8 cellular contexts compared by ENCODE assay signal in the genomic region with DNA sequence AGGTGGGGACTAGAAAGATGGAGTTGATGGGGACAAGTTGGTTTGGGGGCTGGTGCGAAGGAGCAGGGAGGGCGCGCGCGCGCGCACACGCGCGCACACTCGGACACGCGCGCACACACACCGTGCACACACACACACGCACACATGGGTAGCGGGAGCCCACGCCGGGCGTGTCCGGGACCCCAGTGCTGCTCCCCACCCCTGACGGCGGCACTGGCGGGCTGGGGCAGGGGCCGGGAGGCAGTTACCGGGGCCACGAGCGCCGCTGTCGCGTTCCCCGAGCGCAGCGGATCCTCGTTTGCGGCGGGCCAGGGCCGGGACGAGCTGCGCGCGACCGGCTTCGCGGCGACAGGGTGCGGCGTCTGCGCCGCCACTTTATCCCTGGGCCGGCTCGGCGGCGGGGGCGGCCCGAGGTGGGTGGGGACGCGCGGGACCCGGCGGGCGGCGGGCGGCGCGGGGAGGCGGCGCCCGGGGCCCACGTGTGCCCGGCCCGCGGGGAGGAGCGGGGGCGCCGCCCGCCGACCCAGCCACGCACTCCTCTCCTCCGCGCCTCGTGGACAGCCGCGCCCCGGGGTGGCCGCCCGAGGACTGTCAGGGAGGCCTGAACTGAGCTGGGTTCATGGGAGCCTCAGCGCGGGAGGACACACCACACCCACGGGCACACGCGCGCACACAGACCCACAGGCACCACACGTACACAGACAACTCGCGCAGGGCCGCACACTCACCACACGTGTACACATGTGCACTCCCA. TPM values are rescaled to one million over a fixed set of nuclear protein-coding genes. Genes with fewer than 3 reads are reported as not detected.
A peak's percentile ranks its signal among the peaks of the same experiment; 100 is the strongest.
DNase-seq lines count a peak whose midpoint lies in the region; ATAC-seq, FAIRE-seq and TF ChIP-seq lines count a peak whose summit lies in the region.

No MANE protein-coding gene starts in this region.

- intact Hi-C loops in MCF 10A (cut with micrococcal nuclease): loop anchor here (2.0 to 5.0 kb wide), 3 partner anchors 74 to 171 kb away; no protein-coding TSS in a partner anchor

- TF ChIP-seq CTCF in LNCaP clone FGC (IDR thresholded peaks at IDR 0.05; ENCODE audit: control insufficient read depth, extremely low read depth, insufficient read depth) (peak; percentile 29), MCF 10A (IDR thresholded peaks at IDR 0.05; ENCODE audit: unreplicated experiment) (no peak)

- no peak overlapping the region for H3K27ac Mint-ChIP-seq in MCF 10A (ENCODE audit: low read depth, unreplicated experiment)

- peaks cover 7 to 12% of the 10 kb centered on the region in 2 donors for H3K4me1 ChIP-seq in small intestine (ENCODE audit: control insufficient read depth in 2 of 2, insufficient read depth in 1 of 2, low read depth in 1 of 2, low read length in 1 of 2)

- peak overlapping the region; percentile 88 to 91 for H3K27ac ChIP-seq in small intestine (ENCODE audit: low read depth in 1 of 2, low read length in 1 of 2)

- ATAC-seq in GM18511 (IDR thresholded peaks at IDR 0.05; ENCODE audit: unreplicated experiment) (no peak), HG02970 (IDR thresholded peaks at IDR 0.05; ENCODE audit: low FRiP score, unreplicated experiment) (no peak)

- WGBS in small intestine, 3 donors: 1 to 2% (median 2%) methylated on average over 56 to 98 of the region's 98 CpGs

- H3K27me3 Mint-ChIP-seq in MCF 10A (ENCODE audit: insufficient read depth, unreplicated experiment): no peaks in the 10 kb centered on the region

- H3K9me3 Mint-ChIP-seq in MCF 10A (ENCODE audit: unreplicated experiment): peaks cover 8% of the 10 kb centered on the region

- H3K4me1 Mint-ChIP-seq in MCF 10A (ENCODE audit: insufficient read depth, unreplicated experiment): peaks cover 29% of the 10 kb centered on the region

- DNase-seq in COR-L47 (lab: John Stamatoyannopoulos, UW) (peak; percentile 70), LNCaP clone FGC (ENCODE audit: low read depth) (no peak), MCF 10A (ENCODE audit: unreplicated experiment) (no peak), iPS-NIHi7 (ENCODE audit: extremely low spot score) (peak; percentile 45), small intestine (peak; percentile 64)

- H3K4me3 ChIP-seq in LNCaP clone FGC (ENCODE audit: low read depth, low read length) (peak overlapping the region; percentile 59), small intestine (ENCODE audit: low read depth in 1 of 2, low read length in 2 of 2) (peak overlapping the region; percentile 48 to 87)

- no peaks in the 10 kb centered on the region for H3K36me3 ChIP-seq in small intestine (ENCODE audit: control insufficient read depth in 2 of 2, insufficient read depth in 2 of 2, low read length in 2 of 2)

- no peaks in the 10 kb centered on the region for H3K9me3 ChIP-seq in small intestine (ENCODE audit: control insufficient read depth, low read depth)

- peak overlapping the region; percentile 90 for H3K4me3 Mint-ChIP-seq in MCF 10A (ENCODE audit: unreplicated experiment)

- no peak for FAIRE-seq in small intestine (lab: Jason Lieb, UNC)

- H3K36me3 Mint-ChIP-seq in MCF 10A (ENCODE audit: insufficient read depth, unreplicated experiment): no peaks in the 10 kb centered on the region

- TF ChIP-seq POLR2A in GM19193 (IDR thresholded peaks at IDR 0.05; ENCODE audit: extremely low read depth, insufficient read depth, insufficient read length): peak; percentile 74

- no peaks in the 10 kb centered on the region for H3K27me3 ChIP-seq in small intestine (ENCODE audit: control insufficient read depth in 2 of 2, insufficient read depth in 2 of 2, low read length in 2 of 2)

- POLR2A ChIA-PET in MCF 10A (lab: Yijun Ruan, JAX): interaction anchor here (1.2 to 2.9 kb wide), 3 partner anchors 10 to 187 kb away, joined by 3 to 14 read pairs (median 6); no protein-coding TSS in a partner anchor

- CTCF ChIA-PET in MCF 10A (lab: Yijun Ruan, JAX): interaction anchor here (0.6 to 1.5 kb wide), 5 partner anchors 127 to 235 kb away, joined by 3 to 4 read pairs (median 3); no protein-coding TSS in a partner anchor

- no TSS peak for BruUV-seq in MCF 10A (replicated peaks; lab: Mats Ljungman, UMichigan)

RNA-seq across cellular contexts. Expression of a gene that starts 0.7 kb away (rescaled TPM):
- total RNA-seq in MCF 10A (2022): 12.6 and 25.3 TPM in 2 replicates
- 10 to 100 TPM; 42.4 to 47.2 (median 43.8) TPM for polyA plus RNA-seq in small intestine

Comparison
In these comparisons a context has a peak if more than half of its experiments do, and no peak if none do; other contexts are left out.
1. DNase-seq: peak in COR-L47 (single experiment), iPS-NIHi7 (single experiment) and small intestine (single experiment); none in LNCaP clone FGC (single experiment) and MCF 10A (single experiment).